11 cellular contexts compared by ENCODE assay signal in the genomic region with DNA sequence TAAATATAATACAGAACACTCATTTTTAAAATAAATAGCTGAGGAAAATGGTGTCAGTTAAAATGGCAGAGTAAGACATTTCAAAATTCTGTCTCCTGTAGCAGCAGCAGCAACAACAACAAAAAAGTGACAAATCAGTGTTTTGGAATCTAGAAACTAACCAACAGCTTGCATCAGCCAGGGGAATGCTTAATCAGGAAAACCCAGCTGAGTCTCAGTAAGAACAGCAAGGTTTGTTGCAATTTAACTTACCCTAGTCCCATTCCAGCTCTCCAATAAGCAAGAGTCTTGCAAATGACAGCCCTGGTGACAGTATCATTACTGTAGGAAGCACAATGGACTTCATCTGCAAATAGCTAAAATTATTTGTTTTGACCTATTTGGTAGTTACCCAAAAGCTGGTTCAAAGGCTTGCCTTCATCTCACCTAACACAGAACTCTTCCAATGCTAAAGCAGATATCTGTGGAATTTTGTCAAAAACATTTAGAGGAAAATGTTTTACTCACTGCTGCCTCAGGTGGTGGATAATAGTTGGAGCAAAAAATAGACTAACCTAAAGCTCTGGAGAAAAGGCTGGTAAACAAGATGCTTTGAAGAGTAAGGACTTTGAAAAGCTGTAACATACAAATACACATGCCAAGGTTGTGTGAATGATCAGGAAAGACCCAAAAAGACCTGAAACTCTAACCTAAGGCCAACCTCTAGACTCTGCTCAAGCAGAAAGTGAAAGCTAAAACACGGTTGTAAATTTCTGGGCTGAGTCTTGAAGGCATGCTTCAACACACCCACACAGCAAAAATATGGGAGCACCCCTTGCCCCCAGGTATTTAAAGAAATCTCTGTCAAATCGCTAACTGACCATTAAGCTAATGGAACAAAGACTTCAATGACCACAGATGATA. TPM values are rescaled to one million over a fixed set of nuclear protein-coding genes. Genes with fewer than 3 reads are reported as not detected.
DNase-seq lines count a peak whose midpoint lies in the region; ATAC-seq and TF ChIP-seq lines count a peak whose summit lies in the region.
"Had no signal": no experiment of that assay in that cellular context is flagged by ENCODE, and none has a peak within 500 bp of the region (broad histone marks: within the 10 kb centered on the region; RNA-seq: fewer than 3 reads in every experiment).

No MANE protein-coding gene starts in this region.

- in situ Hi-C loops in astrocyte of the spinal cord (cut with HindIII; ENCODE audit: low sequenced_read_pairs) = no loop called here

- peak; percentile 13 for ATAC-seq in Right ventricle myocardium inferior
- ATAC-seq in left ventricle myocardium superior = no peak
- peak; percentile 68 for ATAC-seq in HG03064 (IDR thresholded peaks at IDR 0.05; ENCODE audit: low read depth, unreplicated experiment)

- DNase-seq in Right ventricle myocardium inferior (ENCODE audit: missing footprints) (no peak), left ventricle myocardium superior (no peak), astrocyte of the spinal cord (ENCODE audit: low read depth, low spot score) (peak; percentile 50), stromal cell of bone marrow (ENCODE audit: low read depth) (peak; percentile 50), NOMO-1 (lab: John Stamatoyannopoulos, UW; ENCODE audit: unreplicated experiment in 2 of 2) (no peak), NCI-H748 treated with DMSO at 0.1 percent for 48 hours (lab: John Stamatoyannopoulos, UW) (no peak), NCI-H446 (lab: John Stamatoyannopoulos, UW) (no peak)
- DNase-seq: CD4-positive, CD25-positive, alpha-beta regulatory T cell; NCI-H2171 had no signal

- no peak overlapping the region for H3K4me3 ChIP-seq in astrocyte of the spinal cord (ENCODE audit: low read depth, low read length)
- H3K4me3 ChIP-seq: suprapubic skin had no signal

- TF ChIP-seq CTCF in astrocyte of the spinal cord (IDR thresholded peaks at IDR 0.05; ENCODE audit: low read depth, low read length) = peak; percentile 53

- intact Hi-C loops in Right ventricle myocardium inferior (cut with DNase I) = no loop called here
- intact Hi-C loops in left ventricle myocardium superior (cut with micrococcal nuclease) = no loop called here

RNA-seq across cellular contexts. Expression of gene ARHGAP22, which starts 9.9 kb away (rescaled TPM):
- total RNA-seq in Right ventricle myocardium inferior (3.5 TPM), left ventricle myocardium superior (3.4 TPM)

Comparison
In these comparisons a context has a peak if more than half of its experiments do, and no peak if none do; other contexts are left out.
1. DNase-seq: peak in astrocyte of the spinal cord (single experiment) and stromal cell of bone marrow (single experiment); none in Right ventricle myocardium inferior (single experiment), left ventricle myocardium superior (single experiment), NOMO-1 (0 of 2), NCI-H748 treated with DMSO at 0.1 percent for 48 hours (single experiment) and NCI-H446 (0 of 2).